1 cellular context compared by ENCODE assay signal in genomic region chr18:35028556-35028955, GRCh38.
TF ChIP-seq lines count a peak whose summit lies in the region.

No MANE protein-coding gene starts in this region.

TF ChIP-seq in IMR-90, 13 proteins besides CTCF, POLR2A, EP300 and RAD21 (continued from another document):
- no peak for TF ChIP-seq USF2 (IDR thresholded peaks at IDR 0.05; ENCODE audit: low read depth, low read length)
- no peak for TF ChIP-seq SMC3 (IDR thresholded peaks at IDR 0.05; ENCODE audit: low read depth, low read length)
- TF ChIP-seq FOS (IDR thresholded peaks at IDR 0.05; ENCODE audit: low read depth, low read length) = no peak
- TF ChIP-seq RCOR1 (IDR thresholded peaks at IDR 0.05; ENCODE audit: insufficient replicate concordance, low read length) = no peak
TF ChIP-seq in IMR-90: peak in this region for 0.
